1 cellular context compared by ENCODE assay signal in the genomic region with DNA sequence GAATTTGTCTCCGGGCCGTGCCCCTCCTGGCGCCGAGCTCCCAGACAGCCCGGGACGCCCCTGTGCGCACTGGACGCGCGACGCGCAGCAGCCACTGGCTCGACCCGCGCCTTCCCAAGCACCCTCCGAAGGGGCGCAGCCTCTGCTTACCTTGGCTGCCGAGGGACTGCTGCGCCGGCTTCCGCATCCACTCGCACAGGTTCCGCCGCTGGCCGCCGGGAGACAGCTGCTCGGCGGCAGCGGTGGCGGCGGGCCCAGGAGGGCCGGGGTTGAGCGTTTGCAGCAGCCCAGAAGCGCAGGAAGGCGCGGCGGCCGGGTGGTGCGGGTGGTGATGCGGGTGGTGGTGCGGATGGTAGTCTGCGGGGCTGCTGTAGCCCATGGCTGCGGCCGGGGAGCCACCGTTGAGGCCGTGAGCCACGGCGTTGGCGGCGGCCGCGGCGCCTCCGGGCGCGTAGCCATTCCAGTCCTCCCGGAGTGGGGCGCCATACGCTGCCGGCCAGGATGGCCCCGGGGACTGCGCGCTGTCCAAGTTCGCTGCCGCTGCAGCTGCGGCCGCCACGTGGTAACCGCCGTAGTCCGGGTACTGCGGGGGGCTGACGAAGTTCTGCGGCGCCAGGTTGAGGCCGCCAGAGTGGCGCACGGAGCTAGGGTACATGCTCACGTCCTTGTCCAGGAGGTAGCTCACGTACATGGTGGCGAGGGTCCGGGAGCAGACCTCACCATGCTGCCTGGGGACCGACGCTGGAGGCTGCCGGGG.
TF ChIP-seq lines count a peak whose summit lies in the region.

No MANE protein-coding gene starts in this region.

TF ChIP-seq in HEK293, 187 proteins besides CTCF, POLR2A, EP300 and RAD21 (continued from another document and continues in another):
- TF ChIP-seq GLIS2 (tag by site-specific recombination; IDR thresholded peaks at IDR 0.05) (peak; percentile 90), ZNF140 (tag by site-specific recombination; IDR thresholded peaks at IDR 0.05) (no peak), ZNF148 (tag by site-specific recombination; IDR thresholded peaks at IDR 0.05; ENCODE audit: borderline replicate concordance) (no peak), ZNF585B (tag by site-specific recombination; IDR thresholded peaks at IDR 0.05) (no peak), PRDM1 (tag by site-specific recombination; IDR thresholded peaks at IDR 0.05) (no peak), ZNF394 (tag by site-specific recombination; IDR thresholded peaks at IDR 0.05; ENCODE audit: borderline replicate concordance) (peak; percentile 22; the same call in 1 of the 2 replicates), ZFP41 (tag by site-specific recombination; IDR thresholded peaks at IDR 0.05; ENCODE audit: borderline replicate concordance) (no peak), ZNF24 (tag by site-specific recombination; IDR thresholded peaks at IDR 0.05) (no peak), SP3 (tag by site-specific recombination; IDR thresholded peaks at IDR 0.05) (no peak), ZNF214 (tag by site-specific recombination; IDR thresholded peaks at IDR 0.05; ENCODE audit: borderline replicate concordance) (no peak), ZNF19 (tag by site-specific recombination; IDR thresholded peaks at IDR 0.05; ENCODE audit: low read depth) (no peak), ZNF23 (tag by site-specific recombination; IDR thresholded peaks at IDR 0.05; ENCODE audit: borderline replicate concordance) (no peak), ZSCAN30 (tag by site-specific recombination; IDR thresholded peaks at IDR 0.05) (no peak), ELK4 (IDR thresholded peaks at IDR 0.05; ENCODE audit: borderline replicate concordance, low read depth, low read length) (no peak), ZNF530 (tag by site-specific recombination; IDR thresholded peaks at IDR 0.05; ENCODE audit: low read depth) (no peak), SP7 (tag by site-specific recombination; IDR thresholded peaks at IDR 0.05) (peak; percentile 31; the same call in 1 of the 2 replicates), ZNF658 (tag by site-specific recombination; IDR thresholded peaks at IDR 0.05) (no peak), ZNF280C (tag by site-specific recombination; IDR thresholded peaks at IDR 0.05) (no peak), ZNF433 (tag by site-specific recombination; IDR thresholded peaks at IDR 0.05; ENCODE audit: low read depth) (no peak), ZNF184 (tag by site-specific recombination; IDR thresholded peaks at IDR 0.05) (no peak), ZNF558 (tag by site-specific recombination; IDR thresholded peaks at IDR 0.05) (no peak), ZNF791 (tag by site-specific recombination; IDR thresholded peaks at IDR 0.05) (no peak), KLF10 (tag by site-specific recombination; IDR thresholded peaks at IDR 0.05) (no peak), ZNF311 (tag by site-specific recombination; IDR thresholded peaks at IDR 0.05; ENCODE audit: borderline replicate concordance) (no peak), ZNF514 (tag by site-specific recombination; IDR thresholded peaks at IDR 0.05) (no peak), INSM2 (tag by site-specific recombination; IDR thresholded peaks at IDR 0.05) (no peak), BCL6B (tag by site-specific recombination; IDR thresholded peaks at IDR 0.05) (no peak), ZNF747 (tag by site-specific recombination; IDR thresholded peaks at IDR 0.05) (no peak), GLI4 (tag by site-specific recombination; IDR thresholded peaks at IDR 0.05) (peak; percentile 54; the same call in 1 of the 2 replicates), TSHZ1 (tag by site-specific recombination; IDR thresholded peaks at IDR 0.05; ENCODE audit: borderline replicate concordance) (no peak), ZNF354C (tag by site-specific recombination; IDR thresholded peaks at IDR 0.05; ENCODE audit: borderline replicate concordance, low read depth) (no peak), ZNF37A (tag by site-specific recombination; IDR thresholded peaks at IDR 0.05) (no peak)
- TF ChIP-seq, protein P1, sequence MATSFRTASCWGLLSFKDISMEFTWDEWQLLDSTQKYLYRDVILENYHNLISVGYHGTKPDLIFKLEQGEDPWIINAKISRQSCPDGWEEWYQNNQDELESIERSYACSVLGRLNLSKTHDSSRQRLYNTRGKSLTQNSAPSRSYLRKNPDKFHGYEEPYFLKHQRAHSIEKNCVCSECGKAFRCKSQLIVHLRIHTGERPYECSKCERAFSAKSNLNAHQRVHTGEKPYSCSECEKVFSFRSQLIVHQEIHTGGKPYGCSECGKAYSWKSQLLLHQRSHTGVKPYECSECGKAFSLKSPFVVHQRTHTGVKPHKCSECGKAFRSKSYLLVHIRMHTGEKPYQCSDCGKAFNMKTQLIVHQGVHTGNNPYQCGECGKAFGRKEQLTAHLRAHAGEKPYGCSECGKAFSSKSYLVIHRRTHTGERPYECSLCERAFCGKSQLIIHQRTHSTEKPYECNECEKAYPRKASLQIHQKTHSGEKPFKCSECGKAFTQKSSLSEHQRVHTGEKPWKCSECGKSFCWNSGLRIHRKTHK (tag by site-specific recombination; IDR thresholded peaks at IDR 0.05) = no peak
- TF ChIP-seq, protein P2, sequence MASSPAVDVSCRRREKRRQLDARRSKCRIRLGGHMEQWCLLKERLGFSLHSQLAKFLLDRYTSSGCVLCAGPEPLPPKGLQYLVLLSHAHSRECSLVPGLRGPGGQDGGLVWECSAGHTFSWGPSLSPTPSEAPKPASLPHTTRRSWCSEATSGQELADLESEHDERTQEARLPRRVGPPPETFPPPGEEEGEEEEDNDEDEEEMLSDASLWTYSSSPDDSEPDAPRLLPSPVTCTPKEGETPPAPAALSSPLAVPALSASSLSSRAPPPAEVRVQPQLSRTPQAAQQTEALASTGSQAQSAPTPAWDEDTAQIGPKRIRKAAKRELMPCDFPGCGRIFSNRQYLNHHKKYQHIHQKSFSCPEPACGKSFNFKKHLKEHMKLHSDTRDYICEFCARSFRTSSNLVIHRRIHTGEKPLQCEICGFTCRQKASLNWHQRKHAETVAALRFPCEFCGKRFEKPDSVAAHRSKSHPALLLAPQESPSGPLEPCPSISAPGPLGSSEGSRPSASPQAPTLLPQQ (tag by site-specific recombination; IDR thresholded peaks at IDR 0.05) = no peak
- TF ChIP-seq, protein P3, sequence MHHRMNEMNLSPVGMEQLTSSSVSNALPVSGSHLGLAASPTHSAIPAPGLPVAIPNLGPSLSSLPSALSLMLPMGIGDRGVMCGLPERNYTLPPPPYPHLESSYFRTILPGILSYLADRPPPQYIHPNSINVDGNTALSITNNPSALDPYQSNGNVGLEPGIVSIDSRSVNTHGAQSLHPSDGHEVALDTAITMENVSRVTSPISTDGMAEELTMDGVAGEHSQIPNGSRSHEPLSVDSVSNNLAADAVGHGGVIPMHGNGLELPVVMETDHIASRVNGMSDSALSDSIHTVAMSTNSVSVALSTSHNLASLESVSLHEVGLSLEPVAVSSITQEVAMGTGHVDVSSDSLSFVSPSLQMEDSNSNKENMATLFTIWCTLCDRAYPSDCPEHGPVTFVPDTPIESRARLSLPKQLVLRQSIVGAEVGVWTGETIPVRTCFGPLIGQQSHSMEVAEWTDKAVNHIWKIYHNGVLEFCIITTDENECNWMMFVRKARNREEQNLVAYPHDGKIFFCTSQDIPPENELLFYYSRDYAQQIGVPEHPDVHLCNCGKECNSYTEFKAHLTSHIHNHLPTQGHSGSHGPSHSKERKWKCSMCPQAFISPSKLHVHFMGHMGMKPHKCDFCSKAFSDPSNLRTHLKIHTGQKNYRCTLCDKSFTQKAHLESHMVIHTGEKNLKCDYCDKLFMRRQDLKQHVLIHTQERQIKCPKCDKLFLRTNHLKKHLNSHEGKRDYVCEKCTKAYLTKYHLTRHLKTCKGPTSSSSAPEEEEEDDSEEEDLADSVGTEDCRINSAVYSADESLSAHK (tag by site-specific recombination; IDR thresholded peaks at IDR 0.05) = no peak
- TF ChIP-seq, protein P4, sequence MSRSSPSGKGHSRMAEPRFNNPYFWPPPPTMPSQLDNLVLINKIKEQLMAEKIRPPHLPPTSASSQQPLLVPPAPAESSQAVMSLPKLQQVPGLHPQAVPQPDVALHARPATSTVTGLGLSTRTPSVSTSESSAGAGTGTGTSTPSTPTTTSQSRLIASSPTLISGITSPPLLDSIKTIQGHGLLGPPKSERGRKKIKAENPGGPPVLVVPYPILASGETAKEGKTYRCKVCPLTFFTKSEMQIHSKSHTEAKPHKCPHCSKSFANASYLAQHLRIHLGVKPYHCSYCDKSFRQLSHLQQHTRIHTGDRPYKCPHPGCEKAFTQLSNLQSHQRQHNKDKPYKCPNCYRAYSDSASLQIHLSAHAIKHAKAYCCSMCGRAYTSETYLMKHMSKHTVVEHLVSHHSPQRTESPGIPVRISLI (tag by site-specific recombination; IDR thresholded peaks at IDR 0.05) = no peak
